ENCODE assay signal across 16 cellular contexts in genomic region chr7:115449689-115450088, GRCh38.
DNase-seq lines count a peak whose midpoint lies in the region; ATAC-seq and TF ChIP-seq lines count a peak whose summit lies in the region.
"Had no signal": no experiment of that assay in that cellular context is flagged by ENCODE, and none has a peak within 500 bp of the region (broad histone marks: within the 10 kb centered on the region; RNA-seq: fewer than 3 reads in every experiment).

No MANE protein-coding gene starts in this region.

- intact Hi-C loops in PC-3 (cut with micrococcal nuclease): no loop called here
- intact Hi-C loops in activated CD4-positive, alpha-beta T cell treated with anti-CD3 and anti-CD28 coated beads for 36 hours (cut with DNase I, micrococcal nuclease): no loop called here

- no peak overlapping the region for H3K27ac Mint-ChIP-seq in memory B cell
- no peak overlapping the region for H3K27ac Mint-ChIP-seq in activated CD4-positive, alpha-beta T cell treated with anti-CD3 and anti-CD28 coated beads for 36 hours
- H3K27ac Mint-ChIP-seq: CD8-positive, alpha-beta memory T cell had no signal

- H3F3A ChIP-seq in PC-3 (ENCODE audit: low read length, unreplicated experiment): no peaks in the 10 kb centered on the region

- BruUV-seq in PC-3 (replicated peaks; lab: Mats Ljungman, UMichigan): no TSS peak

- no peak overlapping the region for H3K4me3 ChIP-seq in PC-3 (ENCODE audit: low read length)
- H3K4me3 ChIP-seq: BLaER1 had no signal

- H2AFZ ChIP-seq in PC-3 (ENCODE audit: low read length): no peak overlapping the region

- H3K27ac ChIP-seq in PC-3 (ENCODE audit: low read length): no peak overlapping the region
- H3K27ac ChIP-seq: 22Rv1, BLaER1 had no signal

- H3K79me2 ChIP-seq in PC-3 (ENCODE audit: low read length): no peaks in the 10 kb centered on the region

- H3K4me1 ChIP-seq in PC-3 (ENCODE audit: insufficient read depth, low read length): peaks cover 3% of the 10 kb centered on the region; the same call in 1 of the 2 replicates
- H3K4me1 ChIP-seq: BLaER1 had no signal

- no peaks in the 10 kb centered on the region for H3K9me2 ChIP-seq in PC-3 (replicated peaks; ENCODE audit: low read length)

- CTCF ChIA-PET in PC-3 (lab: Charles Lee): interaction anchor here (0.5 kb wide), 1 partner anchor 219 kb away, joined by 3 read pairs; no protein-coding TSS in a partner anchor
- CTCF ChIA-PET in activated CD4-positive, alpha-beta T cell treated with anti-CD3 and anti-CD28 coated beads for 36 hours (lab: Charles Lee): no interaction called here

- no peak overlapping the region for H3K9ac ChIP-seq in PC-3 (ENCODE audit: low read length)
- H3K9ac ChIP-seq: BLaER1 had no signal

- no peaks in the 10 kb centered on the region for H3K9me3 ChIP-seq in PC-3 (ENCODE audit: low read length)
- H3K9me3 ChIP-seq: BLaER1 had no signal

- H3K4me2 ChIP-seq in PC-3 (ENCODE audit: low read length): no peak overlapping the region
- H3K4me2 ChIP-seq: BLaER1 had no signal

- DNase-seq in DMS53 (lab: John Stamatoyannopoulos, UW) (peak; percentile 12), DMS53 treated with DMSO at 0.1 percent for 48 hours (lab: John Stamatoyannopoulos, UW; ENCODE audit: unreplicated experiment) (no peak), PC-3 (peak; percentile 14), memory B cell (ENCODE audit: low spot score in 2 of 2) (peak in 1 of 2 donors; percentile 5), T-helper 1 cell (no peak)
- DNase-seq in activated CD4-positive, alpha-beta T cell treated with anti-CD3 and anti-CD28 coated beads, Interleukin-2, amount 50 U/mL, for 48 hours: no peak
- no peak for DNase-seq in activated CD4-positive, alpha-beta T cell treated with anti-CD3 and anti-CD28 coated beads for 36 hours
- DNase-seq: CD8-positive, alpha-beta memory T cell; MM.1S; NCI-H1105; NCI-H187; NCI-H526 treated with DMSO at 0.1 percent for 48 hours; SHP77 treated with DMSO at 0.1 percent for 48 hours had no signal

- H3K36me3 ChIP-seq in PC-3 (ENCODE audit: low read depth, low read length): no peaks in the 10 kb centered on the region
- H3K36me3 ChIP-seq: BLaER1 had no signal

- no peaks in the 10 kb centered on the region for H3K36me3 Mint-ChIP-seq in memory B cell
- no peaks in the 10 kb centered on the region for H3K36me3 Mint-ChIP-seq in activated CD4-positive, alpha-beta T cell treated with anti-CD3 and anti-CD28 coated beads for 36 hours (ENCODE audit: low read depth)
- H3K36me3 Mint-ChIP-seq: CD8-positive, alpha-beta memory T cell had no signal

- no peaks in the 10 kb centered on the region for H3K27me3 ChIP-seq in PC-3 (ENCODE audit: low read length)
- H3K27me3 ChIP-seq: BLaER1 had no signal

- no peak for TF ChIP-seq CTCF in PC-3 (conservative IDR thresholded peaks at IDR 0.05; ENCODE audit: low read depth, low read length)

- no peak overlapping the region for H3K4me3 Mint-ChIP-seq in memory B cell
- no peak overlapping the region for H3K4me3 Mint-ChIP-seq in activated CD4-positive, alpha-beta T cell treated with anti-CD3 and anti-CD28 coated beads for 36 hours
- H3K4me3 Mint-ChIP-seq: CD8-positive, alpha-beta memory T cell had no signal

- no peaks in the 10 kb centered on the region for H3K9me3 Mint-ChIP-seq in memory B cell
- no peaks in the 10 kb centered on the region for H3K9me3 Mint-ChIP-seq in activated CD4-positive, alpha-beta T cell treated with anti-CD3 and anti-CD28 coated beads for 36 hours (ENCODE audit: low read depth)
- H3K9me3 Mint-ChIP-seq: CD8-positive, alpha-beta memory T cell had no signal

- ATAC-seq in GM18868 (IDR thresholded peaks at IDR 0.05; ENCODE audit: unreplicated experiment): peak; percentile 46
- ATAC-seq in PC-3: no peak
- peak; percentile 61 for ATAC-seq in memory B cell (ENCODE audit: low read depth)
- no peak for ATAC-seq in activated CD4-positive, alpha-beta T cell treated with anti-CD3 and anti-CD28 coated beads for 36 hours

- POLR2A ChIA-PET in PC-3 (lab: Charles Lee; ENCODE audit: unreplicated experiment): no interaction called here
- POLR2A ChIA-PET in activated CD4-positive, alpha-beta T cell treated with anti-CD3 and anti-CD28 coated beads for 36 hours (lab: Charles Lee): no interaction called here

- peaks cover 7% of the 10 kb centered on the region for H3K27me3 Mint-ChIP-seq in memory B cell
- peaks cover 10% of the 10 kb centered on the region for H3K27me3 Mint-ChIP-seq in activated CD4-positive, alpha-beta T cell treated with anti-CD3 and anti-CD28 coated beads for 36 hours

- H4K20me1 ChIP-seq in PC-3 (ENCODE audit: low read length): no peaks in the 10 kb centered on the region
- H4K20me1 ChIP-seq: BLaER1 had no signal

- no peaks in the 10 kb centered on the region for H3K4me1 Mint-ChIP-seq in memory B cell
- no peaks in the 10 kb centered on the region for H3K4me1 Mint-ChIP-seq in activated CD4-positive, alpha-beta T cell treated with anti-CD3 and anti-CD28 coated beads for 36 hours
- H3K4me1 Mint-ChIP-seq: CD8-positive, alpha-beta memory T cell had no signal

Comparison
In these comparisons a context has a peak if more than half of its experiments do, and no peak if none do; other contexts are left out.
1. DNase-seq: peak in DMS53 (single experiment) and PC-3 (single experiment); none in DMS53 treated with DMSO at 0.1 percent for 48 hours (single experiment), activated CD4-positive, alpha-beta T cell treated with anti-CD3 and anti-CD28 coated beads, Interleukin-2, amount 50 U/mL, for 48 hours (0 of 2), activated CD4-positive, alpha-beta T cell treated with anti-CD3 and anti-CD28 coated beads for 36 hours (single experiment) and T-helper 1 cell (0 of 5).
2. ATAC-seq: peak in GM18868 (single experiment) and memory B cell (single experiment); none in PC-3 (single experiment) and activated CD4-positive, alpha-beta T cell treated with anti-CD3 and anti-CD28 coated beads for 36 hours (single experiment).